8 cellular contexts compared by ENCODE assay signal in the genomic region with DNA sequence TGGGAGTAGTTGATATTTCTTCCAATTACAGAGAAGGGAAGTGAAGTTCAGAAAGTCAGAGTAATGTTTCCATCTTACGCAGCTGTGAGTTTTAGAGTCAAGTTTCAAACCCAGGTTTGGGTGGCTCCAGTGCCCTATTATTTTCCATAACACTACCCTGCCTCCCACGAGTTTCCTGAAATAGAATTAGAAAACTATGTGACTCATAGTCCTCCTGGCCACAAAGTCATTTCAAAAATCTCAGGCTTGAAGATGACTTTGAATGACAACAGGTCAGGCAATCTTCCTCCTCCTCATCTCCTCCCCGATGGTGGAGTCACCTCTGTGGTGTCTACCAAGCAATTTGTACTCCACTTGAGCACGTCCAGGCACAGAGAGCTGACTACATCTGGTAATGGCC.
DNase-seq lines count a peak whose midpoint lies in the region; ATAC-seq and TF ChIP-seq lines count a peak whose summit lies in the region.

No MANE protein-coding gene starts in this region.

- H3K4me3 Mint-ChIP-seq in T-helper 1 cell treated with Interleukin-12 subunit alpha and Interleukin-12 subunit beta and Interleukin-4 antibody, amounts not matched to agents 30 μg/mL and 1 μg/mL, for 36 hours: peak overlapping the region; percentile 4
- H3K4me3 Mint-ChIP-seq in natural killer cell treated with Interleukin-12 subunit alpha and Interleukin-12 subunit beta and Interleukin-15 and Interleukin-18, amount 100 ng/mL, for 72 hours: peak overlapping the region; percentile 53
- H3K4me3 Mint-ChIP-seq in neural progenitor cell: no peak overlapping the region

- H3K36me3 ChIP-seq in HCT116 (ENCODE audit: control insufficient read depth in 1 of 2, insufficient read depth in 2 of 2, low read length in 2 of 2) (no peaks in the 10 kb centered on the region), BE2C (no peaks in the 10 kb centered on the region), A673 (ENCODE audit: insufficient read depth, low read length, poor library complexity, severe bottlenecking) (no peaks in the 10 kb centered on the region), neural progenitor cell (no peaks in the 10 kb centered on the region)

- H3K27me3 ChIP-seq in HCT116 (ENCODE audit: insufficient read depth, low read length) (no peaks in the 10 kb centered on the region), BE2C (no peaks in the 10 kb centered on the region), A673 (replicated peaks; ENCODE audit: insufficient read depth, low read depth, low read length, poor library complexity) (no peaks in the 10 kb centered on the region), neural progenitor cell (no peaks in the 10 kb centered on the region)

- H3K79me2 ChIP-seq in HCT116 (ENCODE audit: insufficient read depth, low read length) (no peaks in the 10 kb centered on the region), neural progenitor cell (ENCODE audit: low read depth) (no peaks in the 10 kb centered on the region)

- H3K36me3 Mint-ChIP-seq in T-helper 1 cell treated with Interleukin-12 subunit alpha and Interleukin-12 subunit beta and Interleukin-4 antibody, amounts not matched to agents 30 μg/mL and 1 μg/mL, for 36 hours (ENCODE audit: low read depth): peaks cover 15% of the 10 kb centered on the region
- H3K36me3 Mint-ChIP-seq in natural killer cell treated with Interleukin-12 subunit alpha and Interleukin-12 subunit beta and Interleukin-15 and Interleukin-18, amount 100 ng/mL, for 72 hours: no peaks in the 10 kb centered on the region
- no peaks in the 10 kb centered on the region for H3K36me3 Mint-ChIP-seq in neural progenitor cell

- no peaks in the 10 kb centered on the region for H4K20me1 ChIP-seq in HCT116 (ENCODE audit: insufficient read depth)
- no peaks in the 10 kb centered on the region for H4K20me1 ChIP-seq in neural progenitor cell (ENCODE audit: low read depth)

- H3K9ac ChIP-seq in HCT116 (ENCODE audit: low read length) (no peak overlapping the region), neural progenitor cell (no peak overlapping the region)

- TF ChIP-seq POLR2A in HCT116 (IDR thresholded peaks at IDR 0.05; ENCODE audit: borderline replicate concordance, extremely low read depth, insufficient read depth, insufficient read length): no peak

- H3K9me3 ChIP-seq in HCT116 (ENCODE audit: control insufficient read depth in 1 of 2, insufficient read depth in 1 of 2, low read depth in 1 of 2, low read length in 2 of 2) (no peaks in the 10 kb centered on the region), BE2C (no peaks in the 10 kb centered on the region), A673 (ENCODE audit: low read depth, low read length, poor library complexity, severe bottlenecking) (no peaks in the 10 kb centered on the region), neural progenitor cell (ENCODE audit: low read depth) (no peaks in the 10 kb centered on the region)

- CTCF ChIA-PET in HCT116 (lab: Charles Lee) (no interaction called here), A673 (lab: Charles Lee) (no interaction called here)

- peaks cover 85% of the 10 kb centered on the region for H3K4me1 Mint-ChIP-seq in T-helper 1 cell treated with Interleukin-12 subunit alpha and Interleukin-12 subunit beta and Interleukin-4 antibody, amounts not matched to agents 30 μg/mL and 1 μg/mL, for 36 hours (ENCODE audit: low read depth)
- peaks cover 77 to 89% of the 10 kb centered on the region in 2 donors for H3K4me1 Mint-ChIP-seq in natural killer cell treated with Interleukin-12 subunit alpha and Interleukin-12 subunit beta and Interleukin-15 and Interleukin-18, amount 100 ng/mL, for 72 hours (ENCODE audit: low read depth in 2 of 2)
- H3K4me1 Mint-ChIP-seq in neural progenitor cell: no peaks in the 10 kb centered on the region

- ATAC-seq in GM18519 (IDR thresholded peaks at IDR 0.05; ENCODE audit: low FRiP score, unreplicated experiment): peak; percentile 26
- no peak for ATAC-seq in HCT116
- peak in 1 of 2 donors; percentile 46 for ATAC-seq in natural killer cell treated with Interleukin-12 subunit alpha and Interleukin-12 subunit beta and Interleukin-15 and Interleukin-18, amount 100 ng/mL, for 72 hours

- H3K4me2 ChIP-seq in HCT116 (ENCODE audit: low read length) (peak overlapping the region; percentile 55), neural progenitor cell (no peak overlapping the region)

- peak overlapping the region; percentile 39 for H3K27ac Mint-ChIP-seq in T-helper 1 cell treated with Interleukin-12 subunit alpha and Interleukin-12 subunit beta and Interleukin-4 antibody, amounts not matched to agents 30 μg/mL and 1 μg/mL, for 36 hours
- H3K27ac Mint-ChIP-seq in natural killer cell treated with Interleukin-12 subunit alpha and Interleukin-12 subunit beta and Interleukin-15 and Interleukin-18, amount 100 ng/mL, for 72 hours: peak overlapping the region; percentile 59 to 67
- no peak overlapping the region for H3K27ac Mint-ChIP-seq in neural progenitor cell

- peaks cover 17% of the 10 kb centered on the region for H3K9me3 Mint-ChIP-seq in T-helper 1 cell treated with Interleukin-12 subunit alpha and Interleukin-12 subunit beta and Interleukin-4 antibody, amounts not matched to agents 30 μg/mL and 1 μg/mL, for 36 hours
- H3K9me3 Mint-ChIP-seq in natural killer cell treated with Interleukin-12 subunit alpha and Interleukin-12 subunit beta and Interleukin-15 and Interleukin-18, amount 100 ng/mL, for 72 hours: peaks cover 3% of the 10 kb centered on the region
- H3K9me3 Mint-ChIP-seq in neural progenitor cell: no peaks in the 10 kb centered on the region

- H3K27ac ChIP-seq in HCT116 (ENCODE audit: low read depth, low read length) (no peak overlapping the region), A673 (ENCODE audit: low read depth, low read length, poor library complexity, severe bottlenecking) (no peak overlapping the region), neural progenitor cell (no peak overlapping the region)

- H2AFZ ChIP-seq in HCT116 (ENCODE audit: low read depth, low read length, poor library complexity, severe bottlenecking): no peak overlapping the region
- no peak overlapping the region for H2AFZ ChIP-seq in neural progenitor cell (replicated peaks)

- no peak for TF ChIP-seq RAD21 in HCT116 (IDR thresholded peaks at IDR 0.05; ENCODE audit: low read depth)

- BruUV-seq in HCT116 (replicated peaks; lab: Mats Ljungman, UMichigan) (no TSS peak), A673 (replicated peaks; lab: Mats Ljungman, UMichigan) (no TSS peak)

- intact Hi-C loops in HCT116 (cut with micrococcal nuclease): no loop called here
- intact Hi-C loops in A673 (cut with micrococcal nuclease; ENCODE audit: unreplicated experiment): no loop called here

- RAD21 ChIA-PET in HCT116 (lab: Charles Lee; ENCODE audit: low non-redundant PET in 1 of 2, low total read pairs in 2 of 2, uncharacterized antibody in 2 of 2, unreplicated experiment in 2 of 2): no interaction called here

- H3K4me3 ChIP-seq in HCT116 (replicated peaks in 1 of 2; ENCODE audit: low read depth in 1 of 2, low read length in 2 of 2) (no peak overlapping the region), BE2C (ENCODE audit: low read depth, low read length) (no peak overlapping the region), A673 (ENCODE audit: low read depth, low read length, poor library complexity, severe bottlenecking) (no peak overlapping the region), neural progenitor cell (no peak overlapping the region)

- H3K4me1 ChIP-seq in HCT116 (ENCODE audit: control insufficient read depth in 1 of 2, insufficient read depth in 2 of 2, low read length in 2 of 2) (peaks cover 0 to 11% of the 10 kb centered on the region in 2 experiments; a peak in 3 of 4 replicates), BE2C (peaks cover 10% of the 10 kb centered on the region; the same call in 1 of the 2 replicates), A673 (ENCODE audit: insufficient read depth, low read length, poor library complexity, severe bottlenecking) (peaks cover 3% of the 10 kb centered on the region), neural progenitor cell (no peaks in the 10 kb centered on the region)

- no peaks in the 10 kb centered on the region for H3K9me2 ChIP-seq in HCT116 (ENCODE audit: insufficient read depth)

- TF ChIP-seq CTCF in HCT116 (IDR thresholded peaks at IDR 0.05 in 2 of 3, conservative IDR thresholded peaks at IDR 0.05 in 1 of 3; ENCODE audit: borderline replicate concordance in 1 of 3, insufficient read depth in 1 of 3, low read depth in 2 of 3, low read length in 2 of 3) (no peak), BE2C (IDR thresholded peaks at IDR 0.05; ENCODE audit: low read depth, low read length) (no peak), A673 (conservative IDR thresholded peaks at IDR 0.05; ENCODE audit: low read depth, low read length) (no peak), neural progenitor cell (IDR thresholded peaks at IDR 0.05) (no peak)

- POLR2A ChIA-PET in HCT116 (lab: Charles Lee): no interaction called here
- POLR2A ChIA-PET in A673 (lab: Charles Lee; ENCODE audit: low non-redundant PET): no interaction called here

- H3K27me3 Mint-ChIP-seq in T-helper 1 cell treated with Interleukin-12 subunit alpha and Interleukin-12 subunit beta and Interleukin-4 antibody, amounts not matched to agents 30 μg/mL and 1 μg/mL, for 36 hours (ENCODE audit: low read depth): peaks cover 1% of the 10 kb centered on the region
- no peaks in the 10 kb centered on the region for H3K27me3 Mint-ChIP-seq in natural killer cell treated with Interleukin-12 subunit alpha and Interleukin-12 subunit beta and Interleukin-15 and Interleukin-18, amount 100 ng/mL, for 72 hours
- H3K27me3 Mint-ChIP-seq in neural progenitor cell (ENCODE audit: insufficient read depth, low read depth): peaks cover 4% of the 10 kb centered on the region

- no peaks in the 10 kb centered on the region for H3F3A ChIP-seq in neural progenitor cell (ENCODE audit: low read depth)

- DNase-seq in HCT116 (ENCODE audit: low read depth, low spot score) (no peak), BE2C (no peak), A673 (ENCODE audit: low spot score) (no peak), neural progenitor cell (ENCODE audit: low spot score) (no peak), globus pallidus (ENCODE audit: low spot score) (no peak)
- no peak for DNase-seq in natural killer cell treated with Interleukin-12 subunit alpha and Interleukin-12 subunit beta and Interleukin-15 and Interleukin-18, amount 100 ng/mL, for 72 hours (ENCODE audit: low spot score)

TF ChIP-seq in HCT116, 20 proteins besides CTCF, POLR2A, EP300 and RAD21 (continues in another document):
- no peak for TF ChIP-seq EZH2phosphoT487 (IDR thresholded peaks at IDR 0.05; ENCODE audit: borderline replicate concordance)
- TF ChIP-seq FOSL1 (IDR thresholded peaks at IDR 0.05; ENCODE audit: low read depth): peak; percentile 11; the same call in 1 of the 2 replicates
- no peak for TF ChIP-seq TCF7L2 (IDR thresholded peaks at IDR 0.05; ENCODE audit: borderline replicate concordance, extremely low read depth, insufficient read depth, insufficient read length)
- no peak for TF ChIP-seq YY1 (IDR thresholded peaks at IDR 0.05; ENCODE audit: extremely low read depth, insufficient replicate concordance, low read depth, low read length)
- no peak for TF ChIP-seq CEBPB (IDR thresholded peaks at IDR 0.05; ENCODE audit: low read depth)
